In genomic region chr9:35069020-35069419, GRCh38 we compare ENCODE assay signal across 1 cellular context.
TF ChIP-seq lines count a peak whose summit lies in the region.

No MANE protein-coding gene starts in this region.

TF ChIP-seq in GM23338, 12 proteins besides CTCF, POLR2A, EP300 and RAD21 (continued from another document):
- TF ChIP-seq ZNF462 (CRISPR knock-in tag; IDR thresholded peaks at IDR 0.05): no peak
- TF ChIP-seq, protein P1, sequence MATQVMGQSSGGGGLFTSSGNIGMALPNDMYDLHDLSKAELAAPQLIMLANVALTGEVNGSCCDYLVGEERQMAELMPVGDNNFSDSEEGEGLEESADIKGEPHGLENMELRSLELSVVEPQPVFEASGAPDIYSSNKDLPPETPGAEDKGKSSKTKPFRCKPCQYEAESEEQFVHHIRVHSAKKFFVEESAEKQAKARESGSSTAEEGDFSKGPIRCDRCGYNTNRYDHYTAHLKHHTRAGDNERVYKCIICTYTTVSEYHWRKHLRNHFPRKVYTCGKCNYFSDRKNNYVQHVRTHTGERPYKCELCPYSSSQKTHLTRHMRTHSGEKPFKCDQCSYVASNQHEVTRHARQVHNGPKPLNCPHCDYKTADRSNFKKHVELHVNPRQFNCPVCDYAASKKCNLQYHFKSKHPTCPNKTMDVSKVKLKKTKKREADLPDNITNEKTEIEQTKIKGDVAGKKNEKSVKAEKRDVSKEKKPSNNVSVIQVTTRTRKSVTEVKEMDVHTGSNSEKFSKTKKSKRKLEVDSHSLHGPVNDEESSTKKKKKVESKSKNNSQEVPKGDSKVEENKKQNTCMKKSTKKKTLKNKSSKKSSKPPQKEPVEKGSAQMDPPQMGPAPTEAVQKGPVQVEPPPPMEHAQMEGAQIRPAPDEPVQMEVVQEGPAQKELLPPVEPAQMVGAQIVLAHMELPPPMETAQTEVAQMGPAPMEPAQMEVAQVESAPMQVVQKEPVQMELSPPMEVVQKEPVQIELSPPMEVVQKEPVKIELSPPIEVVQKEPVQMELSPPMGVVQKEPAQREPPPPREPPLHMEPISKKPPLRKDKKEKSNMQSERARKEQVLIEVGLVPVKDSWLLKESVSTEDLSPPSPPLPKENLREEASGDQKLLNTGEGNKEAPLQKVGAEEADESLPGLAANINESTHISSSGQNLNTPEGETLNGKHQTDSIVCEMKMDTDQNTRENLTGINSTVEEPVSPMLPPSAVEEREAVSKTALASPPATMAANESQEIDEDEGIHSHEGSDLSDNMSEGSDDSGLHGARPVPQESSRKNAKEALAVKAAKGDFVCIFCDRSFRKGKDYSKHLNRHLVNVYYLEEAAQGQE (IDR thresholded peaks at IDR 0.05; ENCODE audit: unreplicated experiment): no peak
- no peak for TF ChIP-seq ZNF331 (CRISPR knock-in tag; IDR thresholded peaks at IDR 0.05; ENCODE audit: low read depth)
